Comparison of ENCODE assay signal across 8 cellular contexts in the genomic region with DNA sequence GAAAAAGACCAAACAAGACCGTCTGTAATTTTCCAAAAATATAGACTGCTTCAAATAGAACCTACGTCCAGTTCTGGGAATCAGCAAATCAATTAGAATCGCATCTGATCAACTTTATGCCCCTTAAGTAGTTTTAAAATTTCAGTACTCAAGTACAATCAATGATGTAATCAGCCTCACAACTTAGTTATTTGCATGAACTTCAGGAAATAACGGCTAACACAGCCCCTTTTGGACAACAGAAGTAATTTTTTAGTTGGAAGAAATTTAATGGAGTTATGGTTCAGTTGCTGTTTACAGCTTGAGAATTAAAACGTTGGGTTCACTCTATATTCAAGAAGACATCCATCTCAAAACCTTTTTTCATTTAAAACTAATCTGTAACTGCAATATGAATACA. TPM values are rescaled to one million over a fixed set of nuclear protein-coding genes. Genes with fewer than 3 reads are reported as not detected.
DNase-seq lines count a peak whose midpoint lies in the region; ATAC-seq, FAIRE-seq and TF ChIP-seq lines count a peak whose summit lies in the region.

No MANE protein-coding gene starts in this region.

- no peak for FAIRE-seq in small intestine (lab: Jason Lieb, UNC)

- no peaks in the 10 kb centered on the region for H3K27me3 Mint-ChIP-seq in natural killer cell (ENCODE audit: low read depth in 2 of 2)

- H3K9me3 ChIP-seq in Panc1 (ENCODE audit: control insufficient read depth, insufficient read depth, low read depth, low read length) (no peaks in the 10 kb centered on the region), small intestine (ENCODE audit: control insufficient read depth, low read depth) (no peaks in the 10 kb centered on the region)
- no peaks in the 10 kb centered on the region for H3K9me3 ChIP-seq in effector memory CD4-positive, alpha-beta T cell (ENCODE audit: control insufficient read depth, low read length)

- H3K27me3 ChIP-seq in Panc1 (ENCODE audit: control insufficient read depth, insufficient read depth, low read length) (no peaks in the 10 kb centered on the region), small intestine (ENCODE audit: control insufficient read depth in 2 of 2, insufficient read depth in 2 of 2, low read length in 2 of 2) (no peaks in the 10 kb centered on the region)
- H3K27me3 ChIP-seq in effector memory CD4-positive, alpha-beta T cell (replicated peaks; ENCODE audit: control insufficient read depth, insufficient read depth, low read length, poor library complexity, severe bottlenecking), result no peaks in the 10 kb centered on the region

- peak overlapping the region; percentile 75 to 79 for H3K27ac Mint-ChIP-seq in natural killer cell

- peak overlapping the region; percentile 86 for H3K4me3 Mint-ChIP-seq in natural killer cell

- intact Hi-C loops in Panc1 (cut with micrococcal nuclease; ENCODE audit: unreplicated experiment) (no loop called here), natural killer cell (cut with micrococcal nuclease) (loop anchor here (10.0 kb wide), 1 partner anchor 1220 kb away; the partner anchor contains the start of gene CPEB2)

- H3K4me3 ChIP-seq in Panc1 (ENCODE audit: low read depth in 2 of 2, low read length in 2 of 2) (peak overlapping the region; percentile 19 to 67; a peak in 3 of 4 replicates), small intestine (ENCODE audit: low read depth in 1 of 2, low read length in 2 of 2) (peak overlapping the region in 1 of 2 donors; percentile 36)
- peak overlapping the region; percentile 64 for H3K4me3 ChIP-seq in effector memory CD4-positive, alpha-beta T cell (ENCODE audit: insufficient read depth, low read depth, low read length, poor library complexity, severe bottlenecking)

- TSS peak; percentile 82 for BruUV-seq in Panc1 (replicated peaks; lab: Mats Ljungman, UMichigan)

- in situ Hi-C loops in GM13977 (cut with MboI; ENCODE audit: low pct_unique_long_range_greater_than_20kb, low sequenced_read_pairs, unreplicated experiment) (no loop called here), Panc1 (cut with HindIII; ENCODE audit: low pct_unique_long_range_greater_than_20kb, low sequenced_read_pairs) (no loop called here)

- H3K36me3 ChIP-seq in Panc1 (ENCODE audit: control insufficient read depth, insufficient read depth, low read length) (no peaks in the 10 kb centered on the region), small intestine (ENCODE audit: control insufficient read depth in 2 of 2, insufficient read depth in 2 of 2, low read length in 2 of 2) (no peaks in the 10 kb centered on the region)
- no peaks in the 10 kb centered on the region for H3K36me3 ChIP-seq in effector memory CD4-positive, alpha-beta T cell (ENCODE audit: control insufficient read depth, insufficient read depth, low read length)

- POLR2A ChIA-PET in Panc1 (lab: Charles Lee), result no interaction called here

- H3K4me1 ChIP-seq in Panc1 (ENCODE audit: control insufficient read depth, insufficient read depth, low read length) (peaks cover 6% of the 10 kb centered on the region), small intestine (ENCODE audit: control insufficient read depth in 2 of 2, insufficient read depth in 1 of 2, low read depth in 1 of 2, low read length in 1 of 2) (peaks cover 12 to 13% of the 10 kb centered on the region in 2 donors)
- peaks cover 27% of the 10 kb centered on the region for H3K4me1 ChIP-seq in effector memory CD4-positive, alpha-beta T cell (ENCODE audit: control insufficient read depth, insufficient read depth, low read length, poor library complexity, severe bottlenecking)

- peaks cover 37 to 58% of the 10 kb centered on the region in 2 donors for H3K4me1 Mint-ChIP-seq in natural killer cell

- H3K9me3 Mint-ChIP-seq in natural killer cell, result no peaks in the 10 kb centered on the region

- TF ChIP-seq CTCF in GM13977 (IDR thresholded peaks at IDR 0.05; ENCODE audit: extremely low read depth, insufficient read depth, missing control alignments) (no peak), Panc1 (IDR thresholded peaks at IDR 0.05) (no peak), natural killer cell (IDR thresholded peaks at IDR 0.05) (no peak)

- no peaks in the 10 kb centered on the region for H3K36me3 Mint-ChIP-seq in natural killer cell

- no peak for ATAC-seq in Panc1
- no peak for ATAC-seq in natural killer cell
- no peak for ATAC-seq in GM21381 (IDR thresholded peaks at IDR 0.05; ENCODE audit: unreplicated experiment)

- whole genome bisulfite sequencing in small intestine, 3 donors, result 2 to 4% (median 4%) methylated on average over 5 of the region's 5 CpGs

- peak overlapping the region; percentile 73; the same call in 1 of the 2 replicates for H3K27ac ChIP-seq in Panc1 (ENCODE audit: low read length)
- H3K27ac ChIP-seq in effector memory CD4-positive, alpha-beta T cell (ENCODE audit: insufficient read depth, low read length, poor library complexity, severe bottlenecking), result peak overlapping the region; percentile 71
- H3K27ac ChIP-seq in small intestine (ENCODE audit: low read depth in 1 of 2, low read length in 1 of 2), result no peak overlapping the region

- peak; percentile 26 for DNase-seq in GM13977 (ENCODE audit: low spot score)
- no peak for DNase-seq in Panc1 (ENCODE audit: low read depth, low spot score)
- DNase-seq in effector memory CD4-positive, alpha-beta T cell, result no peak
- no peak for DNase-seq in natural killer cell
- DNase-seq in NCI-H146 (lab: John Stamatoyannopoulos, UW), result no peak
- DNase-seq in small intestine, result no peak
- no peak for DNase-seq in NCI-H446 (lab: John Stamatoyannopoulos, UW)

- CTCF ChIA-PET in Panc1 (lab: Charles Lee), result interaction anchor here (0.6 kb wide), 1 partner anchor 984 kb away, joined by 4 read pairs; no protein-coding TSS in a partner anchor

RNA-seq across cellular contexts. Expression of gene TAPT1, which starts 1.1 kb away (rescaled TPM):
- total RNA-seq in Panc1 (2021; ENCODE audit: unreplicated experiment) (17.3 TPM), natural killer cell (10 to 100 TPM; 52.5 to 67.5 (median 52.7) TPM)
- polyA plus RNA-seq in Panc1 (2012; ENCODE audit: insufficient read length), result 6.6 TPM
- polyA plus RNA-seq in small intestine, result 10 to 100 TPM in 1 of 3 donors, 1 to 10 TPM in 2; 7.3 to 17.9 (median 9.4) TPM

Comparison
In these comparisons a context has a peak if more than half of its experiments do, and no peak if none do; other contexts are left out.
1. H3K27ac ChIP-seq: peak in Panc1 (single experiment) and effector memory CD4-positive, alpha-beta T cell (single experiment); none in small intestine (0 of 2).